8 cellular contexts compared by ENCODE assay signal in the genomic region with DNA sequence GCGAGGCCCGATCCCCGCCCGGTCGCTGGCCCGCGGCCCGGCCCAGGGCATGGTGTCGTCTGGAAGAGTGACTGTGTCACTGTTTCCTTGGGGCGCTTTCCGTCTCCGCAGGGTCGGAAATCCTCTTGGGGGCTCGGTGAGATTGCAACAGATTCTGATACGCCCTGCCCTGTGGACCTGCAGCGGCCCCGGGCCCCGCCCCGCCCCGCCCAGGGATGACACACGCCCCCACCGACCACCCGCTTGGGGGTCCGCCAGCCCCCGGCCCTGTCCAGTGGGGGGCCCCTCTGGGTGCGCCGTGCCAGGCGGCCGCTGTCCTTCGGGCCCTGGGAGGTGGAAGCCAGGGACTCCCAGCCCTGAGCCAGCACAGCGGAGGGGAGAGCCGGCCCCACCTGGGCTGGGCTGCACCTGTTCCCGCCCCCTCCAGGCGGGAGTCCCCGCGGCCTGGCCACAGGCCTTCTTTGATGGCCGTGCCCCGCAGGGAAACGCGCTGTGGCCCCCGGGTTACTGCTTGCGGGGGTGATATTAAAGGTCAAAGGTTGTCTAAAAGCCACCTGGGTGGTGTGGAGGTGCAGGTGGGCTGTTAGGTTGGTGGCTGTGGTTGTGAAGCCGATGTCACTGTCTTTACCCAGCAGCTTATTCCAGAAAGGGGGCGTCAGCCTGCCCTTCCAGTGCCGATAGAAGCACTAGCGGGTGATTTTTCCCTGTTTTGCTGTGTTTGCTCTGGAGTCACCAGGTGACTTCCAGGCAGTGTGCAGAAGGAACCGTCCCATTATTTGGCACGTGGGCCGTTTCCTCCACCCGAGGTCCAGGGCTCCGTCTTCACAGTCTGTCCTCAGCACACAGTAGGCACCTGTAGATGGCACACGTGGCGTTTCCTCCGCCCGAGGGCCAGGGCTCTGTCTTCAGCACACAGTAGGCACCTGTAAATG. TPM values are rescaled to one million over a fixed set of nuclear protein-coding genes. Genes with fewer than 3 reads are reported as not detected.
DNase-seq lines count a peak whose midpoint lies in the region; TF ChIP-seq lines count a peak whose summit lies in the region.

No MANE protein-coding gene starts in this region.

- peaks cover 4% of the 10 kb centered on the region for H3K4me1 Mint-ChIP-seq in activated T-helper 1 cell treated with anti-CD3 and anti-CD28 coated beads, Interleukin-12 subunit alpha, Interleukin-12 subunit beta, Interleukin-2, Interleukin-4 antibody, amounts not matched to agents 30 ng/mL and 10 ng/mL and 1 ng/mL, durations not matched to agents 14 hours and 24 hours and 36 hours (ENCODE audit: low read depth)

- peaks cover under 1% of the 10 kb centered on the region for H3F3A ChIP-seq in smooth muscle cell (ENCODE audit: low read depth)

- H3K27ac ChIP-seq in hepatocyte (peak overlapping the region; percentile 72), smooth muscle cell (ENCODE audit: low read depth) (no peak overlapping the region)

- peak overlapping the region; percentile 4 for H2AFZ ChIP-seq in hepatocyte
- H2AFZ ChIP-seq in smooth muscle cell (ENCODE audit: low read depth) = no peak overlapping the region

- H3K27me3 ChIP-seq in hepatocyte (no peaks in the 10 kb centered on the region), smooth muscle cell (ENCODE audit: low read depth) (no peaks in the 10 kb centered on the region)

- no peaks in the 10 kb centered on the region for H3K9me3 Mint-ChIP-seq in activated T-helper 1 cell treated with anti-CD3 and anti-CD28 coated beads, Interleukin-12 subunit alpha, Interleukin-12 subunit beta, Interleukin-2, Interleukin-4 antibody, amounts not matched to agents 30 ng/mL and 10 ng/mL and 1 ng/mL, durations not matched to agents 14 hours and 24 hours and 36 hours

- no peak overlapping the region for H3K27ac Mint-ChIP-seq in activated T-helper 1 cell treated with anti-CD3 and anti-CD28 coated beads, Interleukin-12 subunit alpha, Interleukin-12 subunit beta, Interleukin-2, Interleukin-4 antibody, amounts not matched to agents 30 ng/mL and 10 ng/mL and 1 ng/mL, durations not matched to agents 14 hours and 24 hours and 36 hours

- H3K9me2 ChIP-seq in hepatocyte (replicated peaks; ENCODE audit: insufficient read depth) = no peaks in the 10 kb centered on the region

- intact Hi-C loops in activated T-helper 1 cell treated with anti-CD3 and anti-CD28 coated beads, Interleukin-12 subunit alpha, Interleukin-12 subunit beta, Interleukin-2, Interleukin-4 antibody, amounts not matched to agents 30 ng/mL and 10 ng/mL and 1 ng/mL, durations not matched to agents 14 hours and 24 hours and 36 hours (cut with micrococcal nuclease) = loop anchor here (1.0 to 2.0 kb wide), 5 partner anchors 12 to 57 kb away; a partner anchor contains a TSS

- H3K4me3 Mint-ChIP-seq in activated T-helper 1 cell treated with anti-CD3 and anti-CD28 coated beads, Interleukin-12 subunit alpha, Interleukin-12 subunit beta, Interleukin-2, Interleukin-4 antibody, amounts not matched to agents 30 ng/mL and 10 ng/mL and 1 ng/mL, durations not matched to agents 14 hours and 24 hours and 36 hours = peak overlapping the region; percentile 68

- H3K4me2 ChIP-seq in hepatocyte (peak overlapping the region; percentile 99), smooth muscle cell (peak overlapping the region; percentile 95)

- H3K4me3 ChIP-seq in LNCaP clone FGC (ENCODE audit: low read depth, low read length) (peak overlapping the region; percentile 63), hepatocyte (peak overlapping the region; percentile 83), smooth muscle cell (peak overlapping the region; percentile 84)

- peaks cover 58% of the 10 kb centered on the region for H3K79me2 ChIP-seq in hepatocyte
- H3K79me2 ChIP-seq in smooth muscle cell (ENCODE audit: low read depth) = peaks cover 8% of the 10 kb centered on the region

- H3K27me3 Mint-ChIP-seq in activated T-helper 1 cell treated with anti-CD3 and anti-CD28 coated beads, Interleukin-12 subunit alpha, Interleukin-12 subunit beta, Interleukin-2, Interleukin-4 antibody, amounts not matched to agents 30 ng/mL and 10 ng/mL and 1 ng/mL, durations not matched to agents 14 hours and 24 hours and 36 hours (ENCODE audit: insufficient read depth) = peaks cover 14% of the 10 kb centered on the region

- H4K20me1 ChIP-seq in hepatocyte (ENCODE audit: insufficient read depth, poor library complexity, severe bottlenecking) = peaks cover 30% of the 10 kb centered on the region
- H4K20me1 ChIP-seq in smooth muscle cell (ENCODE audit: low read depth) = peaks cover 47% of the 10 kb centered on the region

- H3K36me3 Mint-ChIP-seq in activated T-helper 1 cell treated with anti-CD3 and anti-CD28 coated beads, Interleukin-12 subunit alpha, Interleukin-12 subunit beta, Interleukin-2, Interleukin-4 antibody, amounts not matched to agents 30 ng/mL and 10 ng/mL and 1 ng/mL, durations not matched to agents 14 hours and 24 hours and 36 hours (ENCODE audit: low read depth) = no peaks in the 10 kb centered on the region

- H3K36me3 ChIP-seq in hepatocyte (replicated peaks; ENCODE audit: insufficient read depth, low read depth) (no peaks in the 10 kb centered on the region), smooth muscle cell (ENCODE audit: low read depth) (no peaks in the 10 kb centered on the region)

- no peak overlapping the region for H3K9ac ChIP-seq in smooth muscle cell (ENCODE audit: low read depth)

- DNase-seq in SIG-M5 treated with dmso at 0.1 percent for 504 hours (lab: John Stamatoyannopoulos, UW; ENCODE audit: unreplicated experiment) = peak; percentile 55
- no peak for DNase-seq in SIG-M5 (lab: John Stamatoyannopoulos, UW)
- DNase-seq in LNCaP clone FGC (ENCODE audit: low read depth) = no peak
- no peak for DNase-seq in activated T-helper 1 cell treated with anti-CD3 and anti-CD28 coated beads, Interleukin-12 subunit alpha, Interleukin-12 subunit beta, Interleukin-2, Interleukin-4 antibody, amounts not matched to agents 30 ng/mL and 10 ng/mL and 1 ng/mL, durations not matched to agents 14 hours and 24 hours and 36 hours (ENCODE audit: low spot score)
- peak; percentile 64 for DNase-seq in hepatocyte (ENCODE audit: low spot score)
- no peak for DNase-seq in smooth muscle cell (lab: John Stamatoyannopoulos, UW; ENCODE audit: unreplicated experiment)
- no peak for DNase-seq in NCI-H1694 (lab: John Stamatoyannopoulos, UW)
- DNase-seq in effector CD8-positive, alpha-beta T cell (lab: John Stamatoyannopoulos, UW) = no peak

- H3K9me3 ChIP-seq in hepatocyte (ENCODE audit: low read depth) (no peaks in the 10 kb centered on the region), smooth muscle cell (replicated peaks; ENCODE audit: low read depth) (no peaks in the 10 kb centered on the region)

- H3K4me1 ChIP-seq in hepatocyte (ENCODE audit: insufficient read depth) = peaks cover 50% of the 10 kb centered on the region
- peaks cover 11% of the 10 kb centered on the region for H3K4me1 ChIP-seq in smooth muscle cell (ENCODE audit: low read depth)

- WGBS in hepatocyte (ENCODE audit: low lambda C conversion rate, missing lambda C conversion rate) = 13% methylated on average over 34 of the region's 55 CpGs
- 18% methylated on average over 40 of the region's 55 CpGs for WGBS in smooth muscle cell (ENCODE audit: low lambda C conversion rate)

- TF ChIP-seq CTCF in LNCaP clone FGC (IDR thresholded peaks at IDR 0.05; ENCODE audit: control insufficient read depth, extremely low read depth, insufficient read depth) (no peak), hepatocyte (IDR thresholded peaks at IDR 0.05; ENCODE audit: poor library complexity) (no peak), smooth muscle cell (IDR thresholded peaks at IDR 0.05; ENCODE audit: borderline replicate concordance, insufficient read depth, poor library complexity, severe bottlenecking) (no peak)

RNA-seq across cellular contexts. Expression of a gene that starts 0.8 kb away (rescaled TPM):
- total RNA-seq in activated T-helper 1 cell treated with anti-CD3 and anti-CD28 coated beads, Interleukin-12 subunit alpha, Interleukin-12 subunit beta, Interleukin-2, Interleukin-4 antibody, amounts not matched to agents 30 ng/mL and 10 ng/mL and 1 ng/mL, durations not matched to agents 14 hours and 24 hours and 36 hours = 19.6 and 24.6 TPM in 2 replicates
- total RNA-seq in hepatocyte = 10.4 and 13.6 TPM in 2 replicates
- polyA plus RNA-seq in hepatocyte = 8.3 and 10.9 TPM in 2 replicates
- total RNA-seq in smooth muscle cell = 5.1 and 9.2 TPM in 2 replicates
- 4.9 and 5.5 TPM in 2 replicates for polyA plus RNA-seq in smooth muscle cell

RNA-seq across cellular contexts. Expression of a gene that starts 4.6 kb away (rescaled TPM):
- total RNA-seq in activated T-helper 1 cell treated with anti-CD3 and anti-CD28 coated beads, Interleukin-12 subunit alpha, Interleukin-12 subunit beta, Interleukin-2, Interleukin-4 antibody, amounts not matched to agents 30 ng/mL and 10 ng/mL and 1 ng/mL, durations not matched to agents 14 hours and 24 hours and 36 hours = 0.10 TPM in 1 of 2 replicates, not detected in the other
- total RNA-seq in hepatocyte = 4.5 and 4.8 TPM in 2 replicates
- polyA plus RNA-seq in hepatocyte = 1.1 and 2.4 TPM in 2 replicates
- 0.18 and 5.2 TPM in 2 replicates for total RNA-seq in smooth muscle cell
- polyA plus RNA-seq in smooth muscle cell = 0.23 and 0.57 TPM in 2 replicates

RNA-seq across cellular contexts. Expression of a gene that starts 15.8 kb away (rescaled TPM):
- total RNA-seq in activated T-helper 1 cell treated with anti-CD3 and anti-CD28 coated beads, Interleukin-12 subunit alpha, Interleukin-12 subunit beta, Interleukin-2, Interleukin-4 antibody, amounts not matched to agents 30 ng/mL and 10 ng/mL and 1 ng/mL, durations not matched to agents 14 hours and 24 hours and 36 hours = 41.0 and 43.9 TPM in 2 replicates
- total RNA-seq in hepatocyte (6.2 and 7.6 TPM in 2 replicates), smooth muscle cell (4.7 and 8.0 TPM in 2 replicates)
- polyA plus RNA-seq in hepatocyte (7.1 and 8.1 TPM in 2 replicates), smooth muscle cell (8.5 and 13.3 TPM in 2 replicates)

RNA-seq across cellular contexts. Expression of a gene that starts 38.1 kb away (rescaled TPM):
- 117 and 119 TPM in 2 replicates for total RNA-seq in activated T-helper 1 cell treated with anti-CD3 and anti-CD28 coated beads, Interleukin-12 subunit alpha, Interleukin-12 subunit beta, Interleukin-2, Interleukin-4 antibody, amounts not matched to agents 30 ng/mL and 10 ng/mL and 1 ng/mL, durations not matched to agents 14 hours and 24 hours and 36 hours
- total RNA-seq in hepatocyte = 81.4 and 89.8 TPM in 2 replicates
- polyA plus RNA-seq in hepatocyte = 375 and 385 TPM in 2 replicates
- total RNA-seq in smooth muscle cell = 50.5 and 99.2 TPM in 2 replicates
- polyA plus RNA-seq in smooth muscle cell = 207 and 265 TPM in 2 replicates

RNA-seq across cellular contexts. Expression of a gene that starts 44.5 kb away (rescaled TPM):
- 32.4 and 38.3 TPM in 2 replicates for total RNA-seq in activated T-helper 1 cell treated with anti-CD3 and anti-CD28 coated beads, Interleukin-12 subunit alpha, Interleukin-12 subunit beta, Interleukin-2, Interleukin-4 antibody, amounts not matched to agents 30 ng/mL and 10 ng/mL and 1 ng/mL, durations not matched to agents 14 hours and 24 hours and 36 hours
- 43.6 and 50.3 TPM in 2 replicates for total RNA-seq in hepatocyte
- 70.8 and 77.0 TPM in 2 replicates for polyA plus RNA-seq in hepatocyte
- 12.0 and 15.7 TPM in 2 replicates for total RNA-seq in smooth muscle cell
- polyA plus RNA-seq in smooth muscle cell = 14.2 and 20.8 TPM in 2 replicates

Comparison
In these comparisons a context has a peak if more than half of its experiments do, and no peak if none do; other contexts are left out.
1. DNase-seq: peak in SIG-M5 treated with dmso at 0.1 percent for 504 hours (single experiment) and hepatocyte (single experiment); none in SIG-M5 (single experiment), LNCaP clone FGC (single experiment), activated T-helper 1 cell treated with anti-CD3 and anti-CD28 coated beads, Interleukin-12 subunit alpha, Interleukin-12 subunit beta, Interleukin-2, Interleukin-4 antibody, amounts not matched to agents 30 ng/mL and 10 ng/mL and 1 ng/mL, durations not matched to agents 14 hours and 24 hours and 36 hours (single experiment), smooth muscle cell (single experiment), NCI-H1694 (single experiment) and effector CD8-positive, alpha-beta T cell (single experiment).
2. Peak in every context shown above with its lines, with median percentiles within 50 percentile points of each other: H3K4me3 ChIP-seq.